Comparison of ENCODE assay signal across 25 cellular contexts in the genomic region with DNA sequence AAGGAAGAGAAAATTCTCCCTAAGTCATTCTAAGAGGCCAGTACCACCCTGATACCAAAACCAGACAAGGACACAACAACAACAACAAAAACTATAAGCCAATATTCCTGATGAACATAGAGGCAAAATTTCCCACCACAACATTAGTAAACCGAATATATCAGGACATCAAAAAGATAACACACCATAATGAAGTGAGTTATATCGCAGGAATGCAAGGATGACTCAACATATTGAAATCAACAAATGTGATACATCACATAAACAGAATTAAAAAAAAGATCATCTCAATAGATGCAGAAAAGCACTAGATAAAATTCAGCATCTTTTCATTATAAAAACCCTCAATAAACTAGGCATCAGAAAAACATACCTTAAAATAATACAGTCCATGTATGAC.
DNase-seq lines count a peak whose midpoint lies in the region; ATAC-seq, FAIRE-seq and TF ChIP-seq lines count a peak whose summit lies in the region.
"Had no signal": no experiment of that assay in that cellular context is flagged by ENCODE, and none has a peak within 500 bp of the region (broad histone marks: within the 10 kb centered on the region; RNA-seq: fewer than 3 reads in every experiment).

No MANE protein-coding gene starts in this region.

- H2AFZ ChIP-seq in HCT116 (ENCODE audit: low read depth, low read length, poor library complexity, severe bottlenecking): peak overlapping the region; percentile 37

- H3K4me3 ChIP-seq in HCT116 (replicated peaks in 1 of 2; ENCODE audit: low read depth in 1 of 2, low read length in 2 of 2): no peak overlapping the region
- H3K4me3 ChIP-seq in bronchial epithelial cell (ENCODE audit: low read depth, low read length): no peak overlapping the region
- no peak overlapping the region for H3K4me3 ChIP-seq in brain microvascular endothelial cell (ENCODE audit: low read depth, low read length)
- H3K4me3 ChIP-seq: BLaER1 had no signal

- intact Hi-C loops in HCT116 (cut with micrococcal nuclease): no loop called here

- 0 out of 4 replicates have a peak, but pooled peaks cover 0 to 3% of the 10 kb centered on the region in 2 experiments for H3K4me1 ChIP-seq in HCT116 (ENCODE audit: control insufficient read depth in 1 of 2, insufficient read depth in 2 of 2, low read length in 2 of 2)
- H3K4me1 ChIP-seq: BLaER1 had no signal

- no peak for TF ChIP-seq CTCF in HCT116 (IDR thresholded peaks at IDR 0.05 in 2 of 3, conservative IDR thresholded peaks at IDR 0.05 in 1 of 3; ENCODE audit: borderline replicate concordance in 1 of 3, insufficient read depth in 1 of 3, low read depth in 2 of 3, low read length in 2 of 3)
- TF ChIP-seq CTCF in bronchial epithelial cell (IDR thresholded peaks at IDR 0.05; ENCODE audit: insufficient read depth, low read length, severe bottlenecking): no peak
- no peak for TF ChIP-seq CTCF in brain microvascular endothelial cell (IDR thresholded peaks at IDR 0.05; ENCODE audit: low read depth, low read length, missing control alignments)
- TF ChIP-seq CTCF in GM10248 (IDR thresholded peaks at IDR 0.05; ENCODE audit: control extremely low read depth, extremely low read depth, low read depth, missing control alignments): no peak

- no peaks in the 10 kb centered on the region for H4K20me1 ChIP-seq in HCT116 (ENCODE audit: insufficient read depth)
- H4K20me1 ChIP-seq: BLaER1 had no signal

- BruUV-seq in HCT116 (replicated peaks; lab: Mats Ljungman, UMichigan): no TSS peak

- no peak overlapping the region for H3K4me2 ChIP-seq in HCT116 (ENCODE audit: low read length)
- H3K4me2 ChIP-seq: BLaER1 had no signal

- H3K27me3 ChIP-seq in HCT116 (ENCODE audit: insufficient read depth, low read length) (no peaks in the 10 kb centered on the region), bronchial epithelial cell (ENCODE audit: control insufficient read depth, insufficient read depth, low read length) (no peaks in the 10 kb centered on the region), brain microvascular endothelial cell (replicated peaks) (no peaks in the 10 kb centered on the region)
- H3K27me3 ChIP-seq: BLaER1 had no signal

- no peak for TF ChIP-seq POLR2A in HCT116 (IDR thresholded peaks at IDR 0.05; ENCODE audit: borderline replicate concordance, extremely low read depth, insufficient read depth, insufficient read length)

- CTCF ChIA-PET in HCT116 (lab: Charles Lee): no interaction called here
- CTCF ChIA-PET in GM10248 (lab: Yijun Ruan, JAX): no interaction called here

- in situ Hi-C loops in brain microvascular endothelial cell (cut with HindIII; ENCODE audit: low pct_ligation_motif_present, low sequenced_read_pairs): no loop called here

- FAIRE-seq in bronchial epithelial cell (lab: Jason Lieb, UNC): no peak
- FAIRE-seq: GM12892, H54 had no signal

- RAD21 ChIA-PET in HCT116 (lab: Charles Lee; ENCODE audit: low non-redundant PET in 1 of 2, low total read pairs in 2 of 2, uncharacterized antibody in 2 of 2, unreplicated experiment in 2 of 2): no interaction called here

- no peak overlapping the region for H3K9ac ChIP-seq in HCT116 (ENCODE audit: low read length)
- H3K9ac ChIP-seq: BLaER1 had no signal

- TF ChIP-seq RAD21 in HCT116 (IDR thresholded peaks at IDR 0.05; ENCODE audit: low read depth): no peak

- no peaks in the 10 kb centered on the region for H3K9me3 ChIP-seq in HCT116 (ENCODE audit: control insufficient read depth in 1 of 2, insufficient read depth in 1 of 2, low read depth in 1 of 2, low read length in 2 of 2)

- peak; percentile 42 for DNase-seq in A172 (ENCODE audit: low spot score)
- no peak for DNase-seq in HCT116 (ENCODE audit: low read depth, low spot score)
- peak; percentile 9 for DNase-seq in RKO (ENCODE audit: low spot score)
- DNase-seq in bronchial epithelial cell (ENCODE audit: low read depth): peak; percentile 2
- DNase-seq in brain microvascular endothelial cell: no peak
- no peak for DNase-seq in GM10248 (ENCODE audit: extremely low spot score)
- DNase-seq in HK-2 (ENCODE audit: unreplicated experiment): no peak
- DNase-seq: 8988T; CD4-positive, CD25-positive, alpha-beta regulatory T cell; DMS53; GDM1; KBM-7; NCI-H1048; NCI-H1417; NCI-H1694; NCI-H2029 treated with DMSO at 0.1 percent for 48 hours; NCI-H446 treated with DMSO at 0.1 percent for 48 hours; NCI-H69; SHP77 treated with DMSO at 0.1 percent for 48 hours; T-helper 1 cell had no signal

- H3K27ac ChIP-seq in HCT116 (ENCODE audit: low read depth, low read length): no peak overlapping the region
- H3K27ac ChIP-seq in brain microvascular endothelial cell: no peak overlapping the region
- H3K27ac ChIP-seq: BLaER1 had no signal

- POLR2A ChIA-PET in HCT116 (lab: Charles Lee) (interaction anchor here (0.6 kb wide), 1 partner anchor 159 kb away, joined by 4 read pairs; no protein-coding TSS in a partner anchor), GM10248 (lab: Yijun Ruan, JAX) (no interaction called here)

- H3K36me3 ChIP-seq in HCT116 (ENCODE audit: control insufficient read depth in 1 of 2, insufficient read depth in 2 of 2, low read length in 2 of 2) (no peaks in the 10 kb centered on the region), bronchial epithelial cell (ENCODE audit: control insufficient read depth, insufficient read depth, low read length) (no peaks in the 10 kb centered on the region), brain microvascular endothelial cell (replicated peaks) (no peaks in the 10 kb centered on the region)
- H3K36me3 ChIP-seq: BLaER1 had no signal

- ATAC-seq in HCT116 (no peak), HG03571 (IDR thresholded peaks at IDR 0.05; ENCODE audit: unreplicated experiment) (no peak)
- ATAC-seq: Panc1 had no signal

- no peaks in the 10 kb centered on the region for H3K79me2 ChIP-seq in HCT116 (ENCODE audit: insufficient read depth, low read length)

- no peaks in the 10 kb centered on the region for H3K9me2 ChIP-seq in HCT116 (ENCODE audit: insufficient read depth)

TF ChIP-seq in HCT116, 20 proteins besides CTCF, POLR2A, EP300 and RAD21 (continues in another document):
- TF ChIP-seq EGR1 (IDR thresholded peaks at IDR 0.05; ENCODE audit: low read depth) (no peak), CEBPB (IDR thresholded peaks at IDR 0.05; ENCODE audit: low read depth) (no peak), SP1 (IDR thresholded peaks at IDR 0.05; ENCODE audit: low read depth) (0 out of 2 replicates have a peak, but pooled peaks have one; percentile 12), JUND (IDR thresholded peaks at IDR 0.05) (no peak), EZH2phosphoT487 (IDR thresholded peaks at IDR 0.05; ENCODE audit: borderline replicate concordance) (no peak), ZNF274 (IDR thresholded peaks at IDR 0.05; ENCODE audit: low read depth, low read length) (no peak), TCF7L2 (IDR thresholded peaks at IDR 0.05; ENCODE audit: borderline replicate concordance, extremely low read depth, insufficient read depth, insufficient read length) (no peak), FOSL1 (IDR thresholded peaks at IDR 0.05; ENCODE audit: low read depth) (peak; percentile 47), EZH2 (IDR thresholded peaks at IDR 0.05) (no peak)
- TF ChIP-seq, protein P1, sequence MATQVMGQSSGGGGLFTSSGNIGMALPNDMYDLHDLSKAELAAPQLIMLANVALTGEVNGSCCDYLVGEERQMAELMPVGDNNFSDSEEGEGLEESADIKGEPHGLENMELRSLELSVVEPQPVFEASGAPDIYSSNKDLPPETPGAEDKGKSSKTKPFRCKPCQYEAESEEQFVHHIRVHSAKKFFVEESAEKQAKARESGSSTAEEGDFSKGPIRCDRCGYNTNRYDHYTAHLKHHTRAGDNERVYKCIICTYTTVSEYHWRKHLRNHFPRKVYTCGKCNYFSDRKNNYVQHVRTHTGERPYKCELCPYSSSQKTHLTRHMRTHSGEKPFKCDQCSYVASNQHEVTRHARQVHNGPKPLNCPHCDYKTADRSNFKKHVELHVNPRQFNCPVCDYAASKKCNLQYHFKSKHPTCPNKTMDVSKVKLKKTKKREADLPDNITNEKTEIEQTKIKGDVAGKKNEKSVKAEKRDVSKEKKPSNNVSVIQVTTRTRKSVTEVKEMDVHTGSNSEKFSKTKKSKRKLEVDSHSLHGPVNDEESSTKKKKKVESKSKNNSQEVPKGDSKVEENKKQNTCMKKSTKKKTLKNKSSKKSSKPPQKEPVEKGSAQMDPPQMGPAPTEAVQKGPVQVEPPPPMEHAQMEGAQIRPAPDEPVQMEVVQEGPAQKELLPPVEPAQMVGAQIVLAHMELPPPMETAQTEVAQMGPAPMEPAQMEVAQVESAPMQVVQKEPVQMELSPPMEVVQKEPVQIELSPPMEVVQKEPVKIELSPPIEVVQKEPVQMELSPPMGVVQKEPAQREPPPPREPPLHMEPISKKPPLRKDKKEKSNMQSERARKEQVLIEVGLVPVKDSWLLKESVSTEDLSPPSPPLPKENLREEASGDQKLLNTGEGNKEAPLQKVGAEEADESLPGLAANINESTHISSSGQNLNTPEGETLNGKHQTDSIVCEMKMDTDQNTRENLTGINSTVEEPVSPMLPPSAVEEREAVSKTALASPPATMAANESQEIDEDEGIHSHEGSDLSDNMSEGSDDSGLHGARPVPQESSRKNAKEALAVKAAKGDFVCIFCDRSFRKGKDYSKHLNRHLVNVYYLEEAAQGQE (IDR thresholded peaks at IDR 0.05; ENCODE audit: low read depth): no peak
- TF ChIP-seq, protein P2, sequence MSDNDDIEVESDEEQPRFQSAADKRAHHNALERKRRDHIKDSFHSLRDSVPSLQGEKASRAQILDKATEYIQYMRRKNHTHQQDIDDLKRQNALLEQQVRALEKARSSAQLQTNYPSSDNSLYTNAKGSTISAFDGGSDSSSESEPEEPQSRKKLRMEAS (IDR thresholded peaks at IDR 0.05): no peak
- TF ChIP-seq, protein P3, sequence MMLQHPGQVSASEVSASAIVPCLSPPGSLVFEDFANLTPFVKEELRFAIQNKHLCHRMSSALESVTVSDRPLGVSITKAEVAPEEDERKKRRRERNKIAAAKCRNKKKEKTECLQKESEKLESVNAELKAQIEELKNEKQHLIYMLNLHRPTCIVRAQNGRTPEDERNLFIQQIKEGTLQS (IDR thresholded peaks at IDR 0.05): no peak
- TF ChIP-seq, protein P4, sequence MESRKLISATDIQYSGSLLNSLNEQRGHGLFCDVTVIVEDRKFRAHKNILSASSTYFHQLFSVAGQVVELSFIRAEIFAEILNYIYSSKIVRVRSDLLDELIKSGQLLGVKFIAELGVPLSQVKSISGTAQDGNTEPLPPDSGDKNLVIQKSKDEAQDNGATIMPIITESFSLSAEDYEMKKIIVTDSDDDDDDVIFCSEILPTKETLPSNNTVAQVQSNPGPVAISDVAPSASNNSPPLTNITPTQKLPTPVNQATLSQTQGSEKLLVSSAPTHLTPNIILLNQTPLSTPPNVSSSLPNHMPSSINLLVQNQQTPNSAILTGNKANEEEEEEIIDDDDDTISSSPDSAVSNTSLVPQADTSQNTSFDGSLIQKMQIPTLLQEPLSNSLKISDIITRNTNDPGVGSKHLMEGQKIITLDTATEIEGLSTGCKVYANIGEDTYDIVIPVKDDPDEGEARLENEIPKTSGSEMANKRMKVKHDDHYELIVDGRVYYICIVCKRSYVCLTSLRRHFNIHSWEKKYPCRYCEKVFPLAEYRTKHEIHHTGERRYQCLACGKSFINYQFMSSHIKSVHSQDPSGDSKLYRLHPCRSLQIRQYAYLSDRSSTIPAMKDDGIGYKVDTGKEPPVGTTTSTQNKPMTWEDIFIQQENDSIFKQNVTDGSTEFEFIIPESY (IDR thresholded peaks at IDR 0.05; ENCODE audit: extremely low read depth, insufficient replicate concordance, low read length): no peak

Comparison
In these comparisons a context has a peak if more than half of its experiments do, and no peak if none do; other contexts are left out.
1. DNase-seq: peak in A172 (single experiment), RKO (single experiment) and bronchial epithelial cell (single experiment); none in HCT116 (single experiment), brain microvascular endothelial cell (single experiment), GM10248 (single experiment) and HK-2 (single experiment).